ENCODE assay signal across 20 cellular contexts in genomic region chr14:61535032-61535431, GRCh38.
DNase-seq lines count a peak whose midpoint lies in the region; ATAC-seq and TF ChIP-seq lines count a peak whose summit lies in the region.
"Had no signal": no experiment of that assay in that cellular context is flagged by ENCODE, and none has a peak within 500 bp of the region (broad histone marks: within the 10 kb centered on the region; RNA-seq: fewer than 3 reads in every experiment).

No MANE protein-coding gene starts in this region.

- peaks cover 92% of the 10 kb centered on the region for H3K4me1 Mint-ChIP-seq in activated T-cell treated with anti-CD3 and anti-CD28 coated beads, Interleukin-2, amount 50 U/mL, for 24 hours (ENCODE audit: low read depth)
- peaks cover 84% of the 10 kb centered on the region for H3K4me1 Mint-ChIP-seq in activated T-cell treated with anti-CD3 and anti-CD28 coated beads, Interleukin-2, amount 50 U/mL, for 4 hours (ENCODE audit: low read depth)
- H3K4me1 Mint-ChIP-seq in stimulated activated effector memory CD8-positive, alpha-beta T cell treated with anti-CD3 and anti-CD28 coated beads, Interleukin-12 subunit alpha, Interleukin-12 subunit beta, amount 100 ng/mL, for 72 hours: peaks cover 86% of the 10 kb centered on the region

- no peaks in the 10 kb centered on the region for H3K9me3 ChIP-seq in GM23248 (ENCODE audit: low read depth)
- H3K9me3 ChIP-seq: colonic mucosa, ovary, sigmoid colon had no signal

- H3K27me3 Mint-ChIP-seq in activated T-cell treated with anti-CD3 and anti-CD28 coated beads, Interleukin-2, amount 50 U/mL, for 24 hours: no peaks in the 10 kb centered on the region
- H3K27me3 Mint-ChIP-seq in activated T-cell treated with anti-CD3 and anti-CD28 coated beads, Interleukin-2, amount 50 U/mL, for 4 hours (ENCODE audit: low read depth): no peaks in the 10 kb centered on the region

- in situ Hi-C loops in GM23248 (cut with MboI): no loop called here

- peaks cover 67% of the 10 kb centered on the region for H3F3A ChIP-seq in GM23248 (ENCODE audit: insufficient read depth)

- no peak for TF ChIP-seq CTCF in choroid plexus epithelial cell (conservative IDR thresholded peaks at IDR 0.05; ENCODE audit: low read depth, low read length)

- WGBS in GM23248 (ENCODE audit: low coverage in 1 of 2, low lambda C conversion rate in 2 of 2, missing lambda C conversion rate in 2 of 2), 2 experiments: 9 to 12% methylated on average over 1 of the region's 1 CpG

- no peaks in the 10 kb centered on the region for H3K27me3 ChIP-seq in GM23248 (replicated peaks; ENCODE audit: insufficient read depth)
- H3K27me3 ChIP-seq: colonic mucosa, ovary, sigmoid colon had no signal

- H3K36me3 Mint-ChIP-seq in activated T-cell treated with anti-CD3 and anti-CD28 coated beads, Interleukin-2, amount 50 U/mL, for 24 hours (ENCODE audit: low read depth): peaks cover 100% of the 10 kb centered on the region
- peaks cover 60% of the 10 kb centered on the region for H3K36me3 Mint-ChIP-seq in activated T-cell treated with anti-CD3 and anti-CD28 coated beads, Interleukin-2, amount 50 U/mL, for 4 hours (ENCODE audit: insufficient read depth)
- H3K36me3 Mint-ChIP-seq in stimulated activated effector memory CD8-positive, alpha-beta T cell treated with anti-CD3 and anti-CD28 coated beads, Interleukin-12 subunit alpha, Interleukin-12 subunit beta, amount 100 ng/mL, for 72 hours: peaks cover 100% of the 10 kb centered on the region

- H3K9me3 Mint-ChIP-seq in activated T-cell treated with anti-CD3 and anti-CD28 coated beads, Interleukin-2, amount 50 U/mL, for 24 hours: no peaks in the 10 kb centered on the region
- H3K9me3 Mint-ChIP-seq in activated T-cell treated with anti-CD3 and anti-CD28 coated beads, Interleukin-2, amount 50 U/mL, for 4 hours: no peaks in the 10 kb centered on the region
- no peaks in the 10 kb centered on the region for H3K9me3 Mint-ChIP-seq in stimulated activated effector memory CD8-positive, alpha-beta T cell treated with anti-CD3 and anti-CD28 coated beads, Interleukin-12 subunit alpha, Interleukin-12 subunit beta, amount 100 ng/mL, for 72 hours

- H3K27ac ChIP-seq in GM23248: peak overlapping the region; percentile 20; the same call in 1 of the 2 replicates
- H3K27ac ChIP-seq: C4-2B, colonic mucosa, ovary, sigmoid colon had no signal

- H3K4me3 ChIP-seq in GM23248: no peak overlapping the region
- H3K4me3 ChIP-seq in choroid plexus epithelial cell (ENCODE audit: low read depth, low read length): no peak overlapping the region
- H3K4me3 ChIP-seq: colonic mucosa, ovary, sigmoid colon had no signal

- peak overlapping the region; percentile 93 for H3K27ac Mint-ChIP-seq in activated T-cell treated with anti-CD3 and anti-CD28 coated beads, Interleukin-2, amount 50 U/mL, for 24 hours
- H3K27ac Mint-ChIP-seq in stimulated activated effector memory CD8-positive, alpha-beta T cell treated with anti-CD3 and anti-CD28 coated beads, Interleukin-12 subunit alpha, Interleukin-12 subunit beta, amount 100 ng/mL, for 72 hours: peak overlapping the region; percentile 77

- no peaks in the 10 kb centered on the region for H4K20me1 ChIP-seq in GM23248 (ENCODE audit: insufficient read depth)

- no peaks in the 10 kb centered on the region for H3K36me3 ChIP-seq in GM23248 (ENCODE audit: low read depth)
- H3K36me3 ChIP-seq: colonic mucosa, ovary, sigmoid colon had no signal

- no peak overlapping the region for H3K9ac ChIP-seq in GM23248

- H2AFZ ChIP-seq in GM23248: no peak overlapping the region

- H3K4me3 Mint-ChIP-seq in activated T-cell treated with anti-CD3 and anti-CD28 coated beads, Interleukin-2, amount 50 U/mL, for 24 hours: no peak overlapping the region
- H3K4me3 Mint-ChIP-seq in activated T-cell treated with anti-CD3 and anti-CD28 coated beads, Interleukin-2, amount 50 U/mL, for 4 hours: no peak overlapping the region
- H3K4me3 Mint-ChIP-seq in stimulated activated effector memory CD8-positive, alpha-beta T cell treated with anti-CD3 and anti-CD28 coated beads, Interleukin-12 subunit alpha, Interleukin-12 subunit beta, amount 100 ng/mL, for 72 hours: no peak overlapping the region

- peaks cover 15% of the 10 kb centered on the region; the same call in 1 of the 2 replicates for H3K79me2 ChIP-seq in GM23248 (ENCODE audit: insufficient read depth)

- no peak for ATAC-seq in activated T-cell treated with anti-CD3 and anti-CD28 coated beads, Interleukin-2, amount 50 U/mL, for 4 hours
- no peak for ATAC-seq in stimulated activated effector memory CD8-positive, alpha-beta T cell treated with anti-CD3 and anti-CD28 coated beads, Interleukin-12 subunit alpha, Interleukin-12 subunit beta, amount 100 ng/mL, for 72 hours
- ATAC-seq: PC-3 had no signal

- H3K4me2 ChIP-seq in GM23248 (ENCODE audit: unreplicated experiment): peak overlapping the region; percentile 31

- H3K4me1 ChIP-seq in GM23248 (ENCODE audit: insufficient read depth): peaks cover 78% of the 10 kb centered on the region
- H3K4me1 ChIP-seq: sigmoid colon had no signal

- no peaks in the 10 kb centered on the region for H3K9me2 ChIP-seq in GM23248 (ENCODE audit: insufficient read depth)

- no peak for DNase-seq in activated T-cell treated with anti-CD3 and anti-CD28 coated beads, Interleukin-2, amount 50 U/mL, for 24 hours
- DNase-seq in activated T-cell treated with anti-CD3 and anti-CD28 coated beads, Interleukin-2, amount 50 U/mL, for 4 hours: no peak
- DNase-seq in GM23248 (peak; percentile 83), choroid plexus epithelial cell (ENCODE audit: low read depth) (peak; percentile 50), islet precursor cell (no peak), NAMALWA (ENCODE audit: low spot score) (no peak), NCI-H146 treated with DMSO at 0.1 percent for 48 hours (lab: John Stamatoyannopoulos, UW; ENCODE audit: unreplicated experiment) (no peak)
- no peak for DNase-seq in stimulated activated effector memory CD8-positive, alpha-beta T cell treated with anti-CD3 and anti-CD28 coated beads, Interleukin-12 subunit alpha, Interleukin-12 subunit beta, amount 100 ng/mL, for 72 hours (ENCODE audit: low spot score in 2 of 2)
- DNase-seq: activated CD4-positive, CD25-positive, alpha-beta regulatory T cell; activated gamma-delta T cell treated with Interleukin-2 at 50 U/mL for 16 hours; colonic mucosa; DND-41; MM.1S; NCI-H146; NCI-H2227 treated with DMSO at 0.1 percent for 48 hours; ovary; PC-3; sigmoid colon; T-helper 9 cell had no signal

Comparison
In these comparisons a context has a peak if more than half of its experiments do, and no peak if none do; other contexts are left out.
1. DNase-seq: peak in GM23248 (single experiment) and choroid plexus epithelial cell (single experiment); none in activated T-cell treated with anti-CD3 and anti-CD28 coated beads, Interleukin-2, amount 50 U/mL, for 24 hours (single experiment), activated T-cell treated with anti-CD3 and anti-CD28 coated beads, Interleukin-2, amount 50 U/mL, for 4 hours (single experiment), stimulated activated effector memory CD8-positive, alpha-beta T cell treated with anti-CD3 and anti-CD28 coated beads, Interleukin-12 subunit alpha, Interleukin-12 subunit beta, amount 100 ng/mL, for 72 hours (0 of 2), islet precursor cell (single experiment), NAMALWA (single experiment) and NCI-H146 treated with DMSO at 0.1 percent for 48 hours (single experiment).